Comparison of ENCODE assay signal across 38 cellular contexts in the genomic region with DNA sequence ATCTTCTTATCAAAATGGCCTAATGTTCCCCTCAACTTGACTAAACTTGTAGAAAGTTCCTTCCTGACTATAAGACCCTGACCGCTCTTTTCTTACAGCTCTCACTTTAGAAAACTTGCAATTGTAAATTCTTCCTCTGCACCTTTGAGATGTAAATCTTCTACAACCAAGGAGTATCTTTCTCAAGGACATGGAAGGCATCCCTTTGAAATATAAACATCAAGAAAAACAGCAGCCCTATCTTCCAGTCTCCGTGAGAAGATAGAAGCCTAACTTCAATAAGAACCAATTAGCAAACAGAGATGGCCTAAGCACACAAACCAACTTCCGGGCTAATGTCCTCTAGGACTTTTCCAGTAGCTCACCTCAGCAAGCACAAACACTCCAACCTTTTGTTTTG.
"Had no signal": no experiment of that assay in that cellular context is flagged by ENCODE, and none has a peak within 500 bp of the region (broad histone marks: within the 10 kb centered on the region; RNA-seq: fewer than 3 reads in every experiment).

No MANE protein-coding gene starts in this region.

- FAIRE-seq: bronchial epithelial cell, TTC549 had no signal

- ATAC-seq: activated CD4-positive, alpha-beta T cell treated with anti-CD3 and anti-CD28 coated beads for 36 hours; activated CD4-positive, CD25-positive, alpha-beta regulatory T cell treated with anti-CD3 and anti-CD28 coated beads, Interleukin-2, amount 50 U/mL, for 24 hours; activated CD8-positive, alpha-beta memory T cell treated with anti-CD3 and anti-CD28 coated beads, Interleukin-2, amount 10 ng/mL, durations not matched to agents 7 days and 5 days; activated CD8-positive, alpha-beta T cell treated with anti-CD3 and anti-CD28 coated beads, Interleukin-2, amount 10 ng/mL, durations not matched to agents 7 days and 5 days; activated naive CD8-positive, alpha-beta T cell treated with anti-CD3 and anti-CD28 coated beads, Interleukin-2, amount 50 U/mL, for 24 hours had no signal

- DNase-seq: activated CD4-positive, alpha-beta memory T cell treated with anti-CD3 and anti-CD28 coated beads, Interleukin-2, amount 10 ng/mL, durations not matched to agents 7 days and 5 days; activated CD4-positive, alpha-beta T cell treated with anti-CD3 and anti-CD28 coated beads for 1 hour; activated CD4-positive, alpha-beta T cell treated with anti-CD3 and anti-CD28 coated beads for 36 hours; activated CD4-positive, alpha-beta T cell treated with anti-CD3 and anti-CD28 coated beads for 48 hours; activated CD4-positive, alpha-beta T cell treated with anti-CD3 and anti-CD28 coated beads, Interleukin-2, amount 10 ng/mL, durations not matched to agents 7 days and 5 days; activated CD4-positive, alpha-beta T cell treated with anti-CD3 and anti-CD28 coated beads, Interleukin-2, amount 50 U/mL, for 48 hours; activated CD4-positive, CD25-positive, alpha-beta regulatory T cell; activated CD8-positive, alpha-beta memory T cell treated with anti-CD3 and anti-CD28 coated beads for 24 hours; activated CD8-positive, alpha-beta memory T cell treated with anti-CD3 and anti-CD28 coated beads, Interleukin-2, amount 10 ng/mL, durations not matched to agents 7 days and 5 days; activated CD8-positive, alpha-beta memory T cell treated with anti-CD3 and anti-CD28 coated beads, Interleukin-2, amount 50 U/mL, for 48 hours; activated CD8-positive, alpha-beta T cell treated with anti-CD3 and anti-CD28 coated beads, Interleukin-2, amount 10 ng/mL, durations not matched to agents 7 days and 5 days; activated effector memory CD4-positive, alpha-beta T cell treated with Interleukin-2 at 50 U/mL for 16 hours; activated gamma-delta T cell; activated naive CD4-positive, alpha-beta T cell treated with anti-CD3 and anti-CD28 coated beads, Interleukin-2, amount 10 ng/mL, durations not matched to agents 7 days and 5 days; activated naive CD4-positive, alpha-beta T cell treated with Interleukin-2 at 50 U/mL for 16 hours; activated naive CD8-positive, alpha-beta T cell treated with anti-CD3 and anti-CD28 coated beads, Interleukin-2, amount 10 ng/mL, durations not matched to agents 7 days and 5 days; activated naive CD8-positive, alpha-beta T cell treated with anti-CD3 and anti-CD28 coated beads, Interleukin-2, amount 50 U/mL, for 24 hours; activated T-cell treated with anti-CD3 and anti-CD28 coated beads, Interleukin-2, amount 50 U/mL, for 24 hours; activated T-cell treated with anti-CD3 and anti-CD28 coated beads, Interleukin-2, amount 50 U/mL, for 48 hours; amygdala; anterior cingulate cortex; caudate nucleus; cerebellar nuclear complex; T-helper 2 cell; T-helper 9 cell had no signal

- H3K27me3 Mint-ChIP-seq: activated CD4-positive, alpha-beta memory T cell treated with anti-CD3 and anti-CD28 coated beads, Interleukin-2, amount 10 ng/mL, durations not matched to agents 7 days and 5 days; activated CD4-positive, alpha-beta T cell treated with anti-CD3 and anti-CD28 coated beads for 36 hours; activated CD4-positive, alpha-beta T cell treated with anti-CD3 and anti-CD28 coated beads, Interleukin-2, amount 10 ng/mL, durations not matched to agents 7 days and 5 days; activated CD8-positive, alpha-beta memory T cell treated with anti-CD3 and anti-CD28 coated beads, Interleukin-2, amount 10 ng/mL, durations not matched to agents 7 days and 5 days; activated naive CD4-positive, alpha-beta T cell treated with anti-CD3 and anti-CD28 coated beads, Interleukin-2, amount 10 ng/mL, durations not matched to agents 7 days and 5 days; activated naive CD4-positive, alpha-beta T cell treated with anti-CD3 and anti-CD28 coated beads, Interleukin-2, amount 50 U/mL, for 24 hours; activated naive CD8-positive, alpha-beta T cell; activated naive CD8-positive, alpha-beta T cell treated with anti-CD3 and anti-CD28 coated beads, Interleukin-2, amount 10 ng/mL, durations not matched to agents 7 days and 5 days; activated naive CD8-positive, alpha-beta T cell treated with anti-CD3 and anti-CD28 coated beads, Interleukin-2, amount 50 U/mL, for 24 hours; activated T-cell treated with anti-CD3 and anti-CD28 coated beads, Interleukin-2, amount 50 U/mL, for 24 hours; central memory CD8-positive, alpha-beta T cell had no signal

- H3K9me3 ChIP-seq: ascending aorta had no signal

- H3K4me1 ChIP-seq: ascending aorta had no signal

- H3K4me3 Mint-ChIP-seq: activated CD4-positive, alpha-beta memory T cell treated with anti-CD3 and anti-CD28 coated beads, Interleukin-2, amount 10 ng/mL, durations not matched to agents 7 days and 5 days; activated CD4-positive, alpha-beta T cell treated with anti-CD3 and anti-CD28 coated beads for 36 hours; activated CD4-positive, alpha-beta T cell treated with anti-CD3 and anti-CD28 coated beads, Interleukin-2, amount 10 ng/mL, durations not matched to agents 7 days and 5 days; activated CD8-positive, alpha-beta memory T cell treated with anti-CD3 and anti-CD28 coated beads, Interleukin-2, amount 10 ng/mL, durations not matched to agents 7 days and 5 days; activated CD8-positive, alpha-beta T cell treated with anti-CD3 and anti-CD28 coated beads, Interleukin-2, amount 10 ng/mL, durations not matched to agents 7 days and 5 days; activated naive CD4-positive, alpha-beta T cell treated with anti-CD3 and anti-CD28 coated beads, Interleukin-2, amount 10 ng/mL, durations not matched to agents 7 days and 5 days; activated naive CD4-positive, alpha-beta T cell treated with anti-CD3 and anti-CD28 coated beads, Interleukin-2, amount 50 U/mL, for 24 hours; activated naive CD8-positive, alpha-beta T cell; activated naive CD8-positive, alpha-beta T cell treated with anti-CD3 and anti-CD28 coated beads, Interleukin-2, amount 10 ng/mL, durations not matched to agents 7 days and 5 days; activated naive CD8-positive, alpha-beta T cell treated with anti-CD3 and anti-CD28 coated beads, Interleukin-2, amount 50 U/mL, for 24 hours; activated T-cell treated with anti-CD3 and anti-CD28 coated beads, Interleukin-2, amount 50 U/mL, for 24 hours; brain; central memory CD8-positive, alpha-beta T cell; T-helper 1 cell treated with Interleukin-12 subunit alpha and Interleukin-12 subunit beta and Interleukin-4 antibody, amounts not matched to agents 30 μg/mL and 1 μg/mL, for 36 hours; T-helper 2 cell treated with Interferon-gamma antibody and Interleukin-4, amounts not matched to agents 5 μg/mL and 100 μg/mL, for 36 hours had no signal

- H3K27ac Mint-ChIP-seq: activated CD4-positive, alpha-beta memory T cell treated with anti-CD3 and anti-CD28 coated beads, Interleukin-2, amount 10 ng/mL, durations not matched to agents 7 days and 5 days; activated CD4-positive, alpha-beta T cell treated with anti-CD3 and anti-CD28 coated beads for 36 hours; activated CD4-positive, alpha-beta T cell treated with anti-CD3 and anti-CD28 coated beads, Interleukin-2, amount 10 ng/mL, durations not matched to agents 7 days and 5 days; activated CD8-positive, alpha-beta memory T cell treated with anti-CD3 and anti-CD28 coated beads, Interleukin-2, amount 10 ng/mL, durations not matched to agents 7 days and 5 days; activated CD8-positive, alpha-beta T cell treated with anti-CD3 and anti-CD28 coated beads, Interleukin-2, amount 10 ng/mL, durations not matched to agents 7 days and 5 days; activated naive CD4-positive, alpha-beta T cell treated with anti-CD3 and anti-CD28 coated beads, Interleukin-2, amount 10 ng/mL, durations not matched to agents 7 days and 5 days; activated naive CD4-positive, alpha-beta T cell treated with anti-CD3 and anti-CD28 coated beads, Interleukin-2, amount 50 U/mL, for 24 hours; activated naive CD8-positive, alpha-beta T cell; activated naive CD8-positive, alpha-beta T cell treated with anti-CD3 and anti-CD28 coated beads, Interleukin-2, amount 10 ng/mL, durations not matched to agents 7 days and 5 days; activated naive CD8-positive, alpha-beta T cell treated with anti-CD3 and anti-CD28 coated beads, Interleukin-2, amount 50 U/mL, for 24 hours; activated T-cell treated with anti-CD3 and anti-CD28 coated beads, Interleukin-2, amount 50 U/mL, for 24 hours; activated T-helper 2 cell treated with anti-CD3 and anti-CD28 coated beads, Interferon-gamma antibody, Interleukin-2, Interleukin-4, amounts not matched to agents 10 μg/mL and 5 μg/mL and 100 μg/mL, durations not matched to agents 14 hours and 24 hours and 36 hours; brain; T-helper 1 cell treated with Interleukin-12 subunit alpha and Interleukin-12 subunit beta and Interleukin-4 antibody, amounts not matched to agents 30 μg/mL and 1 μg/mL, for 36 hours; T-helper 2 cell treated with Interferon-gamma antibody and Interleukin-4, amounts not matched to agents 5 μg/mL and 100 μg/mL, for 36 hours had no signal

- H3K27ac ChIP-seq: ascending aorta, cardiac muscle cell, VCaP had no signal

- H3K4me3 ChIP-seq: ascending aorta, cardiac muscle cell had no signal

- H3K9me3 Mint-ChIP-seq: activated naive CD8-positive, alpha-beta T cell treated with anti-CD3 and anti-CD28 coated beads, Interleukin-2, amount 10 ng/mL, durations not matched to agents 7 days and 5 days; activated T-cell treated with anti-CD3 and anti-CD28 coated beads, Interleukin-2, amount 50 U/mL, for 24 hours; activated T-helper 2 cell treated with anti-CD3 and anti-CD28 coated beads, Interferon-gamma antibody, Interleukin-2, Interleukin-4, amounts not matched to agents 10 μg/mL and 5 μg/mL and 100 μg/mL, durations not matched to agents 14 hours and 24 hours and 36 hours; brain; central memory CD8-positive, alpha-beta T cell; T-helper 1 cell treated with Interleukin-12 subunit alpha and Interleukin-12 subunit beta and Interleukin-4 antibody, amounts not matched to agents 30 μg/mL and 1 μg/mL, for 36 hours had no signal

- H3K27me3 ChIP-seq: ascending aorta, cardiac muscle cell had no signal

- H3K36me3 ChIP-seq: cardiac muscle cell had no signal

- H3K4me1 Mint-ChIP-seq: activated CD4-positive, alpha-beta memory T cell treated with anti-CD3 and anti-CD28 coated beads, Interleukin-2, amount 10 ng/mL, durations not matched to agents 7 days and 5 days; activated CD4-positive, alpha-beta T cell treated with anti-CD3 and anti-CD28 coated beads for 36 hours; activated CD4-positive, alpha-beta T cell treated with anti-CD3 and anti-CD28 coated beads, Interleukin-2, amount 10 ng/mL, durations not matched to agents 7 days and 5 days; activated CD8-positive, alpha-beta memory T cell treated with anti-CD3 and anti-CD28 coated beads, Interleukin-2, amount 10 ng/mL, durations not matched to agents 7 days and 5 days; activated naive CD4-positive, alpha-beta T cell treated with anti-CD3 and anti-CD28 coated beads, Interleukin-2, amount 10 ng/mL, durations not matched to agents 7 days and 5 days; activated naive CD4-positive, alpha-beta T cell treated with anti-CD3 and anti-CD28 coated beads, Interleukin-2, amount 50 U/mL, for 24 hours; activated naive CD8-positive, alpha-beta T cell treated with anti-CD3 and anti-CD28 coated beads, Interleukin-2, amount 10 ng/mL, durations not matched to agents 7 days and 5 days; activated naive CD8-positive, alpha-beta T cell treated with anti-CD3 and anti-CD28 coated beads, Interleukin-2, amount 50 U/mL, for 24 hours; brain; central memory CD8-positive, alpha-beta T cell had no signal

- H3K36me3 Mint-ChIP-seq: activated CD8-positive, alpha-beta memory T cell treated with anti-CD3 and anti-CD28 coated beads, Interleukin-2, amount 10 ng/mL, durations not matched to agents 7 days and 5 days; activated naive CD4-positive, alpha-beta T cell treated with anti-CD3 and anti-CD28 coated beads, Interleukin-2, amount 10 ng/mL, durations not matched to agents 7 days and 5 days; activated naive CD8-positive, alpha-beta T cell; activated naive CD8-positive, alpha-beta T cell treated with anti-CD3 and anti-CD28 coated beads, Interleukin-2, amount 10 ng/mL, durations not matched to agents 7 days and 5 days; brain had no signal
